24 cellular contexts compared by ENCODE assay signal in genomic region chr12:117068492-117068891, GRCh38. TPM values are rescaled to one million over a fixed set of nuclear protein-coding genes. Genes with fewer than 3 reads are reported as not detected.
"Had no signal": no experiment of that assay in that cellular context is flagged by ENCODE, and none has a peak within 500 bp of the region (broad histone marks: within the 10 kb centered on the region; RNA-seq: fewer than 3 reads in every experiment).

No MANE protein-coding gene starts in this region.

- H3K36me3 ChIP-seq: Peyer's patch, WERI-Rb-1 had no signal

- H3K27me3 ChIP-seq: Peyer's patch had no signal

- H3K4me3 ChIP-seq: Peyer's patch, SK-N-MC had no signal

- ATAC-seq: activated CD4-positive, alpha-beta T cell treated with anti-CD3 and anti-CD28 coated beads for 36 hours; activated T-cell treated with anti-CD3 and anti-CD28 coated beads, Interleukin-2, amount 50 U/mL, for 72 hours; T-cell had no signal

- H3K9me3 ChIP-seq: Peyer's patch had no signal

- DNase-seq: activated CD4-positive, alpha-beta memory T cell treated with anti-CD3 and anti-CD28 coated beads, Interleukin-2, amount 10 ng/mL, durations not matched to agents 7 days and 5 days; activated CD4-positive, alpha-beta T cell treated with anti-CD3 and anti-CD28 coated beads for 36 hours; activated CD4-positive, alpha-beta T cell treated with anti-CD3 and anti-CD28 coated beads, Interleukin-2, amount 50 U/mL, for 1 hour; activated gamma-delta T cell treated with Interleukin-2 at 50 U/mL for 16 hours; activated naive CD4-positive, alpha-beta T cell treated with anti-CD3 and anti-CD28 coated beads, Interleukin-2, amount 10 ng/mL, durations not matched to agents 7 days and 5 days; activated naive CD8-positive, alpha-beta T cell treated with anti-CD3 and anti-CD28 coated beads for 36 hours; activated T-cell treated with anti-CD3 and anti-CD28 coated beads for 4 hours; activated T-cell treated with anti-CD3 and anti-CD28 coated beads, Interleukin-2, amount 50 U/mL, for 72 hours; central memory CD4-positive, alpha-beta T cell; KBM-7; NCI-H1048; NCI-H1694; NCI-H2029 treated with DMSO at 0.1 percent for 48 hours; NCI-H510A treated with DMSO at 0.1 percent for 48 hours; NCI-H69; NK-92 treated with Interleukin-12 subunit alpha and Interleukin-12 subunit beta, amount 100 ng/mL, for 24 hours; Peyer's patch; T-cell; T-helper 2 cell; WERI-Rb-1 had no signal

- H3K27ac ChIP-seq: Peyer's patch, SK-N-MC, WERI-Rb-1 had no signal

RNA-seq across cellular contexts. Expression of gene TESC, which starts 30.7 kb away (rescaled TPM):
- total RNA-seq: chondrocyte, LHCN-M2, M059J had no signal
